In the genomic region with DNA sequence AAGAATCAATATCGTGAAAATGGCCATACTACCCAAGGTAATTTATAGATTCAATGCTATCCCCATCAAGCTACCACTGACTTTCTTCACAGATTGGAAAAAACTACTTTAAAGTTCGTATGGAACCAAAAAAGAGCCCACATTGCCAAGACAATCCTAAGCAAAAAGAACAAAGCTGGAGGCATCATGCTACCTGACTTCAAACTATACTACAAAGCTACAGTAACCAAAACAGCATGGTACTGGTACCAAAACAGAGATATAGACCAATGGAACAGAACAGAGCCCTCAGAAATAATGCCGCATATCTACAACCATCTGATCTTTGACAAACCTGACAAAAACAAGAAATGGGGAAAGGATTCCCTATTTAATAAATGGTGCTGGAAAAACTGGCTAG, we compare ENCODE assay signal across 1 cellular context. TPM values are rescaled to one million over a fixed set of nuclear protein-coding genes. Genes with fewer than 3 reads are reported as not detected.
"Had no signal": no experiment of that assay in that cellular context is flagged by ENCODE, and none has a peak within 500 bp of the region (broad histone marks: within the 10 kb centered on the region; RNA-seq: fewer than 3 reads in every experiment).

No MANE protein-coding gene starts in this region.

RNA-seq across cellular contexts. Expression of a gene that starts 53.7 kb away (rescaled TPM):
- total RNA-seq: T-helper 2 cell treated with Interferon-gamma antibody and Interleukin-4, amounts not matched to agents 100 ng/mL and 5 ng/mL, for 36 hours had no signal
